ENCODE assay signal across 17 cellular contexts in genomic region chr14:99936056-99936455, GRCh38.
"Had no signal": no experiment of that assay in that cellular context is flagged by ENCODE, and none has a peak within 500 bp of the region (broad histone marks: within the 10 kb centered on the region; RNA-seq: fewer than 3 reads in every experiment).

No MANE protein-coding gene starts in this region.

- H3K27me3 Mint-ChIP-seq: activated naive CD8-positive, alpha-beta T cell treated with anti-CD3 and anti-CD28 coated beads for 36 hours had no signal

- H3K4me3 ChIP-seq: heart left ventricle, left ventricle myocardium inferior, psoas muscle, right lobe of liver, spleen, testis had no signal

- H3K27ac Mint-ChIP-seq: activated CD4-positive, alpha-beta memory T cell treated with anti-CD3 and anti-CD28 coated beads, Interleukin-2, amount 10 ng/mL, durations not matched to agents 7 days and 5 days; activated naive CD8-positive, alpha-beta T cell treated with anti-CD3 and anti-CD28 coated beads for 36 hours; memory B cell; natural killer cell had no signal

- H3K9me3 Mint-ChIP-seq: activated CD4-positive, alpha-beta memory T cell treated with anti-CD3 and anti-CD28 coated beads, Interleukin-2, amount 10 ng/mL, durations not matched to agents 7 days and 5 days; activated naive CD8-positive, alpha-beta T cell treated with anti-CD3 and anti-CD28 coated beads for 36 hours; memory B cell; natural killer cell had no signal

- H3K4me1 Mint-ChIP-seq: activated CD4-positive, alpha-beta memory T cell treated with anti-CD3 and anti-CD28 coated beads, Interleukin-2, amount 10 ng/mL, durations not matched to agents 7 days and 5 days; activated naive CD8-positive, alpha-beta T cell treated with anti-CD3 and anti-CD28 coated beads for 36 hours; memory B cell; natural killer cell had no signal

- H3K4me3 Mint-ChIP-seq: activated CD4-positive, alpha-beta memory T cell treated with anti-CD3 and anti-CD28 coated beads, Interleukin-2, amount 10 ng/mL, durations not matched to agents 7 days and 5 days; activated naive CD8-positive, alpha-beta T cell treated with anti-CD3 and anti-CD28 coated beads for 36 hours; memory B cell; natural killer cell had no signal

- H3K36me3 Mint-ChIP-seq: activated naive CD8-positive, alpha-beta T cell treated with anti-CD3 and anti-CD28 coated beads for 36 hours; memory B cell; natural killer cell had no signal

- ATAC-seq: foreskin keratinocyte, natural killer cell, psoas muscle had no signal

- DNase-seq: activated CD4-positive, alpha-beta memory T cell treated with anti-CD3 and anti-CD28 coated beads, Interleukin-2, amount 10 ng/mL, durations not matched to agents 7 days and 5 days; activated CD4-positive, alpha-beta T cell treated with anti-CD3 and anti-CD28 coated beads for 1 hour; activated gamma-delta T cell treated with Interleukin-2 at 50 U/mL for 16 hours; activated naive CD8-positive, alpha-beta T cell treated with anti-CD3 and anti-CD28 coated beads for 36 hours; activated T-cell treated with anti-CD3 and anti-CD28 coated beads, Interleukin-2, amount 50 U/mL, for 48 hours; anterior cingulate cortex; foreskin keratinocyte; heart left ventricle; left ventricle myocardium inferior; natural killer cell; psoas muscle; spleen; stimulated activated CD4-positive, alpha-beta T cell treated with anti-CD3 and anti-CD28 coated beads, Interleukin-1b, Interleukin-23, amount 100 ng/mL, for 48 hours; stimulated activated naive CD4-positive, alpha-beta T cell treated with Interleukin-2 at 50 U/mL for 16 hours; testis had no signal
